Comparison of ENCODE assay signal across 9 cellular contexts in genomic region chr7:128791968-128792319, GRCh38. TPM values are rescaled to one million over a fixed set of nuclear protein-coding genes. Genes with fewer than 3 reads are reported as not detected.
DNase-seq lines count a peak whose midpoint lies in the region; ATAC-seq and FAIRE-seq lines count a peak whose summit lies in the region.
"Had no signal": no experiment of that assay in that cellular context is flagged by ENCODE, and none has a peak within 500 bp of the region (broad histone marks: within the 10 kb centered on the region; RNA-seq: fewer than 3 reads in every experiment).

Gene CCDC136 (plus strand): TSS chr7:128791968. CDS start chr7:128792412, 444 bp downstream.

- peaks cover 30% of the 10 kb centered on the region for H3K27me3 Mint-ChIP-seq in activated CD4-positive, alpha-beta memory T cell treated with anti-CD3 and anti-CD28 coated beads, Interleukin-2, amount 10 ng/mL, durations not matched to agents 7 days and 5 days

- H3K27ac Mint-ChIP-seq in activated CD4-positive, alpha-beta memory T cell treated with anti-CD3 and anti-CD28 coated beads, Interleukin-2, amount 10 ng/mL, durations not matched to agents 7 days and 5 days = no peak within 1 kb of the TSS

- no peaks in the 10 kb centered on the region for H3K9me3 ChIP-seq in small intestine (ENCODE audit: control insufficient read depth, low read depth)

- no peaks in the 10 kb centered on the region for H3K27me3 ChIP-seq in small intestine (ENCODE audit: control insufficient read depth in 2 of 2, insufficient read depth in 2 of 2, low read length in 2 of 2)

- H3K36me3 ChIP-seq in small intestine (ENCODE audit: control insufficient read depth in 2 of 2, insufficient read depth in 2 of 2, low read length in 2 of 2) = no peaks in the 10 kb centered on the region

- 15 to 31% (median 23%) methylated on average over 6 to 9 of the region's 9 CpGs for WGBS in small intestine, 3 donors

- CTCF ChIA-PET in activated CD4-positive, alpha-beta memory T cell treated with anti-CD3 and anti-CD28 coated beads, Interleukin-2, amount 10 ng/mL, durations not matched to agents 7 days and 5 days (lab: Charles Lee) = no interaction called here

- H3K27ac ChIP-seq in small intestine (ENCODE audit: low read depth in 1 of 2, low read length in 1 of 2) = no peak within 1 kb of the TSS

- no peak for ATAC-seq in HG03469 (IDR thresholded peaks at IDR 0.05; ENCODE audit: unreplicated experiment)

- no peaks in the 10 kb centered on the region for H3K36me3 Mint-ChIP-seq in activated CD4-positive, alpha-beta memory T cell treated with anti-CD3 and anti-CD28 coated beads, Interleukin-2, amount 10 ng/mL, durations not matched to agents 7 days and 5 days (ENCODE audit: low read depth)

- H3K4me1 Mint-ChIP-seq in activated CD4-positive, alpha-beta memory T cell treated with anti-CD3 and anti-CD28 coated beads, Interleukin-2, amount 10 ng/mL, durations not matched to agents 7 days and 5 days = peaks cover 9% of the 10 kb centered on the region

- no peak for FAIRE-seq in small intestine (lab: Jason Lieb, UNC)
- FAIRE-seq: colon had no signal

- DNase-seq in NCI-H82 (lab: John Stamatoyannopoulos, UW) (peak; percentile 17), NCI-H82 treated with DMSO at 0.1 percent for 48 hours (lab: John Stamatoyannopoulos, UW; ENCODE audit: unreplicated experiment) (no peak), hepatic stellate cell (ENCODE audit: low spot score) (peak; percentile 64), small intestine (no peak), amygdala (lab: John Stamatoyannopoulos, UW) (no peak), SIG-M5 (lab: John Stamatoyannopoulos, UW) (no peak)
- DNase-seq in activated CD4-positive, alpha-beta memory T cell treated with anti-CD3 and anti-CD28 coated beads, Interleukin-2, amount 10 ng/mL, durations not matched to agents 7 days and 5 days = no peak

- no peaks in the 10 kb centered on the region for H3K4me1 ChIP-seq in small intestine (ENCODE audit: control insufficient read depth in 2 of 2, insufficient read depth in 1 of 2, low read depth in 1 of 2, low read length in 1 of 2)

- POLR2A ChIA-PET in activated CD4-positive, alpha-beta memory T cell treated with anti-CD3 and anti-CD28 coated beads, Interleukin-2, amount 10 ng/mL, durations not matched to agents 7 days and 5 days (lab: Charles Lee) = interaction anchor here (1.3 kb wide), 1 partner anchor 53 kb away, joined by 4 read pairs; the partner anchor contains the start of gene CALU

- no peaks in the 10 kb centered on the region for H3K9me3 Mint-ChIP-seq in activated CD4-positive, alpha-beta memory T cell treated with anti-CD3 and anti-CD28 coated beads, Interleukin-2, amount 10 ng/mL, durations not matched to agents 7 days and 5 days

- peak within 1 kb of the TSS; percentile 77 for H3K4me3 Mint-ChIP-seq in activated CD4-positive, alpha-beta memory T cell treated with anti-CD3 and anti-CD28 coated beads, Interleukin-2, amount 10 ng/mL, durations not matched to agents 7 days and 5 days

- H3K4me3 ChIP-seq in small intestine (ENCODE audit: low read depth in 1 of 2, low read length in 2 of 2) = peak within 1 kb of the TSS; percentile 66 to 73

RNA-seq across cellular contexts. Expression of gene CCDC136, which starts in this region (rescaled TPM):
- 1 to 10 TPM; 4.8 to 5.3 TPM for total RNA-seq in activated CD4-positive, alpha-beta memory T cell treated with anti-CD3 and anti-CD28 coated beads, Interleukin-2, amount 10 ng/mL, durations not matched to agents 7 days and 5 days
- 1 to 10 TPM in 1 of 3 donors, under 1 TPM in 2; 0.22 to 2.3 (median 0.81) TPM for polyA plus RNA-seq in small intestine

Comparison
In these comparisons a context has a peak if more than half of its experiments do, and no peak if none do; other contexts are left out.
1. DNase-seq: peak in NCI-H82 (single experiment) and hepatic stellate cell (single experiment); none in NCI-H82 treated with DMSO at 0.1 percent for 48 hours (single experiment), activated CD4-positive, alpha-beta memory T cell treated with anti-CD3 and anti-CD28 coated beads, Interleukin-2, amount 10 ng/mL, durations not matched to agents 7 days and 5 days (single experiment), small intestine (single experiment), amygdala (0 of 56) and SIG-M5 (single experiment).